ENCODE assay signal across 16 cellular contexts in genomic region chr12:92496790-92497189, GRCh38.
DNase-seq lines count a peak whose midpoint lies in the region; ATAC-seq and TF ChIP-seq lines count a peak whose summit lies in the region.
"Had no signal": no experiment of that assay in that cellular context is flagged by ENCODE, and none has a peak within 500 bp of the region (broad histone marks: within the 10 kb centered on the region; RNA-seq: fewer than 3 reads in every experiment).

No MANE protein-coding gene starts in this region.

- ATAC-seq in GM18502 (IDR thresholded peaks at IDR 0.05; ENCODE audit: poor library complexity, unreplicated experiment): peak; percentile 67
- ATAC-seq in GM19452 (IDR thresholded peaks at IDR 0.05; ENCODE audit: unreplicated experiment): peak; percentile 64
- ATAC-seq in HG02852 (IDR thresholded peaks at IDR 0.05; ENCODE audit: unreplicated experiment): peak; percentile 66
- ATAC-seq in HG03558 (IDR thresholded peaks at IDR 0.05; ENCODE audit: extremely low read depth, unreplicated experiment): peak; percentile 38
- ATAC-seq: HCT116, heart right ventricle had no signal

- H3K4me3 ChIP-seq in dorsolateral prefrontal cortex: no peak overlapping the region
- H3K4me3 ChIP-seq: BLaER1, heart right ventricle, lung had no signal

- intact Hi-C loops in dorsolateral prefrontal cortex (cut with DNase I): no loop called here

- no peak for DNase-seq in ecto neural progenitor cell (ENCODE audit: low spot score)
- no peak for DNase-seq in effector CD8-positive, alpha-beta T cell (lab: John Stamatoyannopoulos, UW)
- no peak for DNase-seq in OCI-M1 (lab: John Stamatoyannopoulos, UW)
- no peak for DNase-seq in dorsolateral prefrontal cortex
- DNase-seq: activated T-cell treated with anti-CD3 and anti-CD28 coated beads for 4 hours; heart right ventricle; NCI-H2227 treated with DMSO at 0.1 percent for 48 hours; stimulated activated CD4-positive, alpha-beta T cell treated with anti-CD3 and anti-CD28 coated beads, Interleukin-4, amount 100 ng/mL, for 24 hours; T1000 had no signal

- no peak for TF ChIP-seq CTCF in dorsolateral prefrontal cortex (IDR thresholded peaks at IDR 0.05 in 54 of 56, conservative IDR thresholded peaks at IDR 0.05 in 2 of 56; ENCODE audit: low read depth in 1 of 56, partially characterized antibody in 56 of 56)

- no peak overlapping the region for H3K27ac ChIP-seq in dorsolateral prefrontal cortex
- H3K27ac ChIP-seq: heart right ventricle had no signal

- no peaks in the 10 kb centered on the region for H3K27me3 ChIP-seq in dorsolateral prefrontal cortex
- H3K27me3 ChIP-seq: BLaER1, heart right ventricle had no signal
